Comparison of ENCODE assay signal across 8 cellular contexts in genomic region chr1:234844479-234845031, GRCh38.
DNase-seq lines count a peak whose midpoint lies in the region; ATAC-seq and TF ChIP-seq lines count a peak whose summit lies in the region.

No MANE protein-coding gene starts in this region.

- no peak overlapping the region for H3K9ac ChIP-seq in trophoblast cell (ENCODE audit: low read length)

- H3K4me1 Mint-ChIP-seq in activated naive CD8-positive, alpha-beta T cell (ENCODE audit: low read depth): peaks cover 72% of the 10 kb centered on the region
- H3K4me1 Mint-ChIP-seq in nephron: peaks cover 38% of the 10 kb centered on the region

- H3K27ac ChIP-seq in trophoblast cell (ENCODE audit: low read depth, low read length): no peak overlapping the region

- peak overlapping the region; percentile 91 for H3K27ac Mint-ChIP-seq in activated naive CD8-positive, alpha-beta T cell
- peak overlapping the region in 2 of 3 experiments; percentile 18 to 39 for H3K27ac Mint-ChIP-seq in nephron

- H3K27me3 ChIP-seq in trophoblast cell (ENCODE audit: insufficient read depth, low read length): no peaks in the 10 kb centered on the region

- H2BK120ac ChIP-seq in trophoblast cell (ENCODE audit: insufficient read depth, low read length, poor library complexity): no peak overlapping the region

- no peak for ATAC-seq in GM18873 (IDR thresholded peaks at IDR 0.05; ENCODE audit: low FRiP score, unreplicated experiment)

- DNase-seq in GDM1 (lab: John Stamatoyannopoulos, UW): peak; percentile 31
- DNase-seq in KG1 (lab: John Stamatoyannopoulos, UW): peak; percentile 27
- no peak for DNase-seq in NOMO-1 treated with dmso at 0.1 percent for 144 hours (lab: John Stamatoyannopoulos, UW; ENCODE audit: unreplicated experiment)
- DNase-seq in DMS79 treated with DMSO at 0.1 percent for 48 hours (lab: John Stamatoyannopoulos, UW): no peak
- no peak for DNase-seq in trophoblast cell

- H3K79me1 ChIP-seq in trophoblast cell (ENCODE audit: low read length): no peaks in the 10 kb centered on the region

- 100% methylated on average over 2 of the region's 7 CpGs for WGBS in trophoblast cell (ENCODE audit: extremely low coverage, insufficient coverage, insufficient read length)

- no peak overlapping the region for H4K91ac ChIP-seq in trophoblast cell (ENCODE audit: low read depth, low read length)

- H3K4me3 ChIP-seq in trophoblast cell (ENCODE audit: low read depth, low read length): no peak overlapping the region

- H2AFZ ChIP-seq in trophoblast cell (ENCODE audit: insufficient read depth, low read length, poor library complexity): no peak overlapping the region

- peak overlapping the region; percentile 43 for H3K4me3 Mint-ChIP-seq in activated naive CD8-positive, alpha-beta T cell
- H3K4me3 Mint-ChIP-seq in nephron: no peak overlapping the region

- no peaks in the 10 kb centered on the region for H3K36me3 Mint-ChIP-seq in activated naive CD8-positive, alpha-beta T cell
- H3K36me3 Mint-ChIP-seq in nephron (ENCODE audit: low read depth): no peaks in the 10 kb centered on the region

- TF ChIP-seq CTCF in nephron (IDR thresholded peaks at IDR 0.05; ENCODE audit: unreplicated experiment in 3 of 3): no peak

- no peak overlapping the region for H3K4ac ChIP-seq in trophoblast cell (ENCODE audit: low read depth, low read length)

- no peaks in the 10 kb centered on the region for H3K9me3 Mint-ChIP-seq in activated naive CD8-positive, alpha-beta T cell (ENCODE audit: low read depth)
- H3K9me3 Mint-ChIP-seq in nephron: peaks cover 9% of the 10 kb centered on the region

- H3K27me3 Mint-ChIP-seq in activated naive CD8-positive, alpha-beta T cell: no peaks in the 10 kb centered on the region
- H3K27me3 Mint-ChIP-seq in nephron (ENCODE audit: low read depth): peaks cover 4% of the 10 kb centered on the region

- H4K12ac ChIP-seq in trophoblast cell (ENCODE audit: low read depth, low read length): no peak overlapping the region

- no peaks in the 10 kb centered on the region for H3K4me1 ChIP-seq in trophoblast cell (ENCODE audit: control insufficient read depth in 1 of 2, insufficient read depth in 2 of 2, low read length in 2 of 2)

- H2BK12ac ChIP-seq in trophoblast cell (ENCODE audit: low read length): no peak overlapping the region

- no peak overlapping the region for H4K8ac ChIP-seq in trophoblast cell (ENCODE audit: low read depth, low read length)

- H3K79me2 ChIP-seq in trophoblast cell (ENCODE audit: control insufficient read depth, insufficient read depth, low read length, poor library complexity): no peaks in the 10 kb centered on the region

- H3K23ac ChIP-seq in trophoblast cell (ENCODE audit: low read length): no peak overlapping the region

- no peak overlapping the region for H3K14ac ChIP-seq in trophoblast cell (ENCODE audit: low read length)

- H3K9me3 ChIP-seq in trophoblast cell (ENCODE audit: insufficient read depth, low read depth, low read length): peaks cover 2% of the 10 kb centered on the region

- H3K18ac ChIP-seq in trophoblast cell (ENCODE audit: low read length): no peak overlapping the region

- no peak overlapping the region for H2BK5ac ChIP-seq in trophoblast cell (ENCODE audit: low read depth, low read length, poor library complexity)

- H2AK5ac ChIP-seq in trophoblast cell (ENCODE audit: low read length): no peak overlapping the region

- no peaks in the 10 kb centered on the region for H3K36me3 ChIP-seq in trophoblast cell (ENCODE audit: control insufficient read depth in 1 of 2, insufficient read depth in 2 of 2, low read length in 2 of 2)

- no peak overlapping the region for H3K4me2 ChIP-seq in trophoblast cell (ENCODE audit: low read length)

Comparison
In these comparisons a context has a peak if more than half of its experiments do, and no peak if none do; other contexts are left out.
1. DNase-seq: peak in GDM1 (single experiment) and KG1 (single experiment); none in NOMO-1 treated with dmso at 0.1 percent for 144 hours (single experiment), DMS79 treated with DMSO at 0.1 percent for 48 hours (single experiment) and trophoblast cell (0 of 2).